ENCODE assay signal across 9 cellular contexts in the genomic region with DNA sequence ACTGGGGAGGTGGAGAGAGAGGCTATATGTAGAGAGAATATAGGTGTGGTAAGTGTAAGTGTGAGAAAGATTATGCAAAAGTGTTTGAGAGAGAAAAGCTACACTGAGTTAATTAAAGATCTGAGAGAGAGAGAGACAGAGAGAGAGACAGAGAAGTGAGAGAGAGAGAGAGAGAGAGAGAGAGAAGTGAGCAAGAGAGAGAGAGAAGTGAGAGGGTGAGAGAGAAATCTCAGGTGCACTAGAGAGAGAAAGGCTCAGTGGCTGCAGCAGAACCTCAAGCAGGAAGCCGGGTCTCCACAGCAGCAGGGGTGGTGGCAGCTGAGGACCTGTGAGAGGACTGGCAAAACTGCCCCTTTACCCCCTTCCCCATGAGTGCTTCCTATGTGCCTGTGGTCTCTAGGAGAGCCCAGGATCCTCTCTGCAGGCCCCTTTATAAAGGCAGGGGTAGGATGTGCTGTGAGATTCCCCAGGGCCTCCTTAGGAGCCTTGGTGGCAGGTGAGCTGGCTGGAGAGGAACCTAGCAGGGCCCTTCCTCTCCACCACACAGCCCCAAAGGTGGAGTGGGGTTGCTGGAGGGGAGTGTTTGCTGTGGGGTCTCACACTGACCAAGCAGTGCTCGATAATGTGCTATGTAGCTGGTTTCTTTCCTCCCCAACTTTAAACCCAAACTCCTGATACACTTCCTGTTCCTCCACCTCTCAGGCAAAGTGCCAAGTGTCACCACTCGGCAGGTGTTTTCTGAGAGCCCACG. TPM values are rescaled to one million over a fixed set of nuclear protein-coding genes. Genes with fewer than 3 reads are reported as not detected.
DNase-seq lines count a peak whose midpoint lies in the region; ATAC-seq and TF ChIP-seq lines count a peak whose summit lies in the region.
"Had no signal": no experiment of that assay in that cellular context is flagged by ENCODE, and none has a peak within 500 bp of the region (broad histone marks: within the 10 kb centered on the region; RNA-seq: fewer than 3 reads in every experiment).

No MANE protein-coding gene starts in this region.

- peak overlapping the region; percentile 31 for H3K4me3 Mint-ChIP-seq in activated T-cell treated with anti-CD3 and anti-CD28 coated beads, Interleukin-2, amount 50 U/mL, for 4 hours

- intact Hi-C loops in sciatic nerve (cut with DNase I): no loop called here
- intact Hi-C loops in ascending aorta (cut with DNase I): no loop called here

- H3K27ac ChIP-seq in ascending aorta: no peak overlapping the region
- H3K27ac ChIP-seq: VCaP had no signal

- no peaks in the 10 kb centered on the region for H3K9me3 Mint-ChIP-seq in activated T-cell treated with anti-CD3 and anti-CD28 coated beads, Interleukin-2, amount 50 U/mL, for 4 hours

- H3K36me3 Mint-ChIP-seq in activated T-cell treated with anti-CD3 and anti-CD28 coated beads, Interleukin-2, amount 50 U/mL, for 4 hours (ENCODE audit: insufficient read depth): peaks cover 2% of the 10 kb centered on the region

- no peaks in the 10 kb centered on the region for H3K9me3 ChIP-seq in ascending aorta

- no peak for TF ChIP-seq CTCF in foreskin fibroblast (IDR thresholded peaks at IDR 0.05; ENCODE audit: low read depth, low read length)
- no peak for TF ChIP-seq CTCF in ascending aorta (IDR thresholded peaks at IDR 0.05)

- no peak overlapping the region for H3K4me3 ChIP-seq in foreskin fibroblast (ENCODE audit: low read depth in 1 of 2, low read length in 2 of 2)
- no peak overlapping the region for H3K4me3 ChIP-seq in ascending aorta

- ATAC-seq in HG03175 (IDR thresholded peaks at IDR 0.05; ENCODE audit: unreplicated experiment) (peak; percentile 72), sciatic nerve (no peak)
- peak; percentile 67 to 70 for ATAC-seq in activated T-cell treated with anti-CD3 and anti-CD28 coated beads, Interleukin-2, amount 50 U/mL, for 4 hours

- DNase-seq in GM19238 (ENCODE audit: insufficient read length, low spot score): peak; percentile 30
- DNase-seq in activated T-cell treated with anti-CD3 and anti-CD28 coated beads, Interleukin-2, amount 50 U/mL, for 4 hours: peak; percentile 13
- peak; percentile 19 for DNase-seq in stimulated activated CD4-positive, alpha-beta T cell treated with anti-CD3 and anti-CD28 coated beads, Interleukin-15, amount 100 ng/mL, for 24 hours
- no peak for DNase-seq in AG08396 (ENCODE audit: low spot score)
- no peak for DNase-seq in sciatic nerve (ENCODE audit: low spot score)
- no peak for DNase-seq in foreskin fibroblast
- no peak for DNase-seq in ascending aorta (ENCODE audit: low spot score in 2 of 2)

- no peaks in the 10 kb centered on the region for H3K27me3 Mint-ChIP-seq in activated T-cell treated with anti-CD3 and anti-CD28 coated beads, Interleukin-2, amount 50 U/mL, for 4 hours (ENCODE audit: low read depth)

- H3K36me3 ChIP-seq in ascending aorta: no peaks in the 10 kb centered on the region

- no peaks in the 10 kb centered on the region for H3K27me3 ChIP-seq in ascending aorta

- peaks cover 21% of the 10 kb centered on the region for H3K4me1 Mint-ChIP-seq in activated T-cell treated with anti-CD3 and anti-CD28 coated beads, Interleukin-2, amount 50 U/mL, for 4 hours (ENCODE audit: low read depth)

- H3K4me1 ChIP-seq in ascending aorta: no peaks in the 10 kb centered on the region

RNA-seq across cellular contexts. Expression of gene SLC4A5, which starts 52.6 kb away (rescaled TPM):
- 1 to 10 TPM; 1.3 to 1.5 (median 1.4) TPM for total RNA-seq in activated T-cell treated with anti-CD3 and anti-CD28 coated beads, Interleukin-2, amount 50 U/mL, for 4 hours
- total RNA-seq in sciatic nerve: 12.6 TPM
- 0.11 TPM for total RNA-seq in ascending aorta

Comparison
In these comparisons a context has a peak if more than half of its experiments do, and no peak if none do; other contexts are left out.
1. DNase-seq: peak in GM19238 (single experiment), activated T-cell treated with anti-CD3 and anti-CD28 coated beads, Interleukin-2, amount 50 U/mL, for 4 hours (single experiment) and stimulated activated CD4-positive, alpha-beta T cell treated with anti-CD3 and anti-CD28 coated beads, Interleukin-15, amount 100 ng/mL, for 24 hours (single experiment); none in AG08396 (single experiment), sciatic nerve (single experiment), foreskin fibroblast (0 of 2) and ascending aorta (0 of 2).